Comparison of ENCODE assay signal across 1 cellular context in the genomic region with DNA sequence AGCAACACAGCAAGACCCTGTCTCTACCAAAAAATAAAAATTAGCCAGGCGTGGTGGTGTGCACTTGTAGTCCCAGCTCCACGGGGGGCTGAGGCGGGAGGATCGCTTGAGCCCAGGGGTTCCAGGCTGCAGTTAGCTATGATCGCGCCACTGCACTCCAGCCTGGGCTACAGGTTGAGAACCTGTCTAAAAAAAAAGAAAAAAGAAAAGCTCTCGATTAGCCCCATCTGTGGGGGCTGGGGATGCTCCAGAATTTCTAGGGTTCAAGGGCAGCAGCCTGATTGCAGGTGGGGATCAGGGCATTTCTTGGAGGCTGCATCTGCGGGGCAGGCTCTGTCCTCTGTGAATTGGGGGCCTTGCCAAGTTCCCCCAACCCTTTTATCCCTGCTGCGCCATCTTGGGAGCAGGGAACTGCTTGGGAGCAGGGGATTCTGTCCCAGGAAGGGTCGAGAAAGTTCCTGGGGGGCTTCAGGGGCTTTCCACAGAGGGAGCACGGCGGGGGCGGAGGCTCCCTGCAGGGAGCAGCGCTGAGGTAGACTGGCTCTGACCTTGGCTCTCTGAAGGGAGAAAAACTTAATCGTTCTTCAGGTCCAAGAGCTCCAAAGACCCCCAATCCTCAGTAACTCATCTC.
TF ChIP-seq lines count a peak whose summit lies in the region.

No MANE protein-coding gene starts in this region.

TF ChIP-seq in K562, 482 proteins besides CTCF, POLR2A, EP300 and RAD21:
- no peak for TF ChIP-seq ZNF609 (CRISPR knock-in tag; IDR thresholded peaks at IDR 0.05; ENCODE audit: borderline replicate concordance)
- TF ChIP-seq SUPT5H (IDR thresholded peaks at IDR 0.05): no peak
- TF ChIP-seq BHLHE40 (IDR thresholded peaks at IDR 0.05; ENCODE audit: low read length): no peak
- TF ChIP-seq, protein P1, sequence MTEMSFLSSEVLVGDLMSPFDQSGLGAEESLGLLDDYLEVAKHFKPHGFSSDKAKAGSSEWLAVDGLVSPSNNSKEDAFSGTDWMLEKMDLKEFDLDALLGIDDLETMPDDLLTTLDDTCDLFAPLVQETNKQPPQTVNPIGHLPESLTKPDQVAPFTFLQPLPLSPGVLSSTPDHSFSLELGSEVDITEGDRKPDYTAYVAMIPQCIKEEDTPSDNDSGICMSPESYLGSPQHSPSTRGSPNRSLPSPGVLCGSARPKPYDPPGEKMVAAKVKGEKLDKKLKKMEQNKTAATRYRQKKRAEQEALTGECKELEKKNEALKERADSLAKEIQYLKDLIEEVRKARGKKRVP (CRISPR knock-in tag; IDR thresholded peaks at IDR 0.05): 0 out of 2 replicates have a peak, but pooled peaks have one; percentile 12
- no peak for TF ChIP-seq CCNT2 (IDR thresholded peaks at IDR 0.05; ENCODE audit: borderline replicate concordance, extremely low read depth, insufficient read length, low read depth, low read length)
- TF ChIP-seq KHSRP (IDR thresholded peaks at IDR 0.05): no peak
- TF ChIP-seq, protein P2, sequence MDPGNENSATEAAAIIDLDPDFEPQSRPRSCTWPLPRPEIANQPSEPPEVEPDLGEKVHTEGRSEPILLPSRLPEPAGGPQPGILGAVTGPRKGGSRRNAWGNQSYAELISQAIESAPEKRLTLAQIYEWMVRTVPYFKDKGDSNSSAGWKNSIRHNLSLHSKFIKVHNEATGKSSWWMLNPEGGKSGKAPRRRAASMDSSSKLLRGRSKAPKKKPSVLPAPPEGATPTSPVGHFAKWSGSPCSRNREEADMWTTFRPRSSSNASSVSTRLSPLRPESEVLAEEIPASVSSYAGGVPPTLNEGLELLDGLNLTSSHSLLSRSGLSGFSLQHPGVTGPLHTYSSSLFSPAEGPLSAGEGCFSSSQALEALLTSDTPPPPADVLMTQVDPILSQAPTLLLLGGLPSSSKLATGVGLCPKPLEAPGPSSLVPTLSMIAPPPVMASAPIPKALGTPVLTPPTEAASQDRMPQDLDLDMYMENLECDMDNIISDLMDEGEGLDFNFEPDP (CRISPR knock-in tag; IDR thresholded peaks at IDR 0.05): 0 out of 2 replicates have a peak, but pooled peaks have one; percentile 3
- peak; percentile 60 for TF ChIP-seq ZBTB7A (IDR thresholded peaks at IDR 0.05; ENCODE audit: borderline replicate concordance, control insufficient read depth, low read depth, low read length)
- no peak for TF ChIP-seq SMAD2 (IDR thresholded peaks at IDR 0.05; ENCODE audit: low read depth, low read length)
- TF ChIP-seq EGR1 (conservative IDR thresholded peaks at IDR 0.05): peak; percentile 10; the same call in 1 of the 2 replicates
- no peak for TF ChIP-seq PTBP1 (IDR thresholded peaks at IDR 0.05; ENCODE audit: low read depth, low read length)
- TF ChIP-seq OTX1 (CRISPR knock-in tag; IDR thresholded peaks at IDR 0.05): no peak
- 0 out of 2 replicates have a peak, but pooled peaks have one; percentile 19 for TF ChIP-seq ZBED1 (IDR thresholded peaks at IDR 0.05)
- no peak for TF ChIP-seq ZNF197 (CRISPR knock-in tag; IDR thresholded peaks at IDR 0.05; ENCODE audit: low read depth)
- no peak for TF ChIP-seq ZNF239 (CRISPR knock-in tag; IDR thresholded peaks at IDR 0.05)
- no peak for TF ChIP-seq ZFP36 (IDR thresholded peaks at IDR 0.05; ENCODE audit: low read depth, low read length, partially characterized antibody)
